In genomic region chr11:63974259-63975143, GRCh38 we compare ENCODE assay signal across 8 cellular contexts. TPM values are rescaled to one million over a fixed set of nuclear protein-coding genes. Genes with fewer than 3 reads are reported as not detected.
DNase-seq lines count a peak whose midpoint lies in the region; ATAC-seq and TF ChIP-seq lines count a peak whose summit lies in the region.

A gene with protein sequence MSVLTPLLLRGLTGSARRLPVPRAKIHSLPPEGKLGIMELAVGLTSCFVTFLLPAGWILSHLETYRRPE (plus strand): TSS chr11:63974620. CDS start chr11:63974681, 61 bp downstream.

- H3K36me3 ChIP-seq in GM06990 (ENCODE audit: control insufficient read depth, insufficient read depth, low read length) (peaks cover 12% of the 10 kb centered on the region), SK-N-SH (replicated peaks in 1 of 2; ENCODE audit: control insufficient read depth in 1 of 2, insufficient read depth in 2 of 2, low read length in 1 of 2) (peaks cover 0 to 6% of the 10 kb centered on the region in 2 experiments), gastroesophageal sphincter (peaks cover 0 to 21% of the 10 kb centered on the region in 2 donors), neutrophil (peaks cover 7% of the 10 kb centered on the region)

- H3K4me1 ChIP-seq in SK-N-SH (ENCODE audit: control insufficient read depth in 1 of 2, insufficient read depth in 2 of 2, low read depth in 1 of 2, low read length in 1 of 2) (peaks cover 11 to 15% of the 10 kb centered on the region in 2 experiments; a peak in 2 of 4 replicates), gastroesophageal sphincter (peaks cover 0 to 49% (median 23%) of the 10 kb centered on the region in 3 donors), neutrophil (ENCODE audit: control insufficient read depth in 1 of 2, insufficient read depth in 1 of 2, low read depth in 1 of 2, low read length in 1 of 2) (peaks cover 23 to 27% of the 10 kb centered on the region in 2 experiments)

- DNase-seq in GM06990 (ENCODE audit: extremely low read depth, insufficient read length) = peak; percentile 89
- DNase-seq in NCI-H1048 (lab: John Stamatoyannopoulos, UW) = peak; percentile 99
- DNase-seq in SK-N-SH = peak; percentile 94
- peak; percentile 95 for DNase-seq in activated naive CD4-positive, alpha-beta T cell treated with anti-CD3 and anti-CD28 coated beads, Interleukin-2, amount 50 U/mL, for 16 hours
- DNase-seq in substantia nigra (lab: John Stamatoyannopoulos, UW) = peak; percentile 79 to 99 (median 97)

- peaks cover 50% of the 10 kb centered on the region for H3K79me2 ChIP-seq in SK-N-SH (ENCODE audit: insufficient read depth)

- TF ChIP-seq CTCF in GM06990 (IDR thresholded peaks at IDR 0.05; ENCODE audit: insufficient read depth, low read length, poor library complexity, severe bottlenecking) (peak; percentile 11), SK-N-SH (IDR thresholded peaks at IDR 0.05) (no peak), gastroesophageal sphincter (IDR thresholded peaks at IDR 0.05) (peak in 1 of 4 experiments; percentile 45), neutrophil (IDR thresholded peaks at IDR 0.05) (no peak)

- peak; percentile 55 to 67 for TF ChIP-seq POLR2A in gastroesophageal sphincter (IDR thresholded peaks at IDR 0.05)

- H3K4me3 ChIP-seq in GM06990 (replicated peaks; ENCODE audit: low read depth, low read length) = peak within 1 kb of the TSS; percentile 99
- H3K4me3 ChIP-seq in SK-N-SH (ENCODE audit: low read depth in 2 of 2, low read length in 1 of 2) = peak within 1 kb of the TSS; percentile 72 to 88
- peak within 1 kb of the TSS; percentile 74 to 87 for H3K4me3 ChIP-seq in gastroesophageal sphincter
- H3K4me3 ChIP-seq in neutrophil (ENCODE audit: low read depth in 1 of 2, low read length in 1 of 2) = peak within 1 kb of the TSS; percentile 94 to 98

- under 1% methylated on average over 43 of the region's 67 CpGs for WGBS in SK-N-SH (ENCODE audit: low lambda C conversion rate)
- WGBS in gastroesophageal sphincter (ENCODE audit: low coverage in 1 of 2), 2 donors = 0% methylated on average over 5 to 24 of the region's 67 CpGs

- peak within 1 kb of the TSS; percentile 99 for H3K4me2 ChIP-seq in SK-N-SH

- H3K27me3 ChIP-seq in GM06990 (replicated peaks; ENCODE audit: control insufficient read depth, insufficient read depth, low read length) (no peaks in the 10 kb centered on the region), SK-N-SH (ENCODE audit: insufficient read depth) (no peaks in the 10 kb centered on the region), gastroesophageal sphincter (peaks cover 24% of the 10 kb centered on the region), neutrophil (peaks cover 5% of the 10 kb centered on the region)

- POLR2A ChIA-PET in SK-N-SH (lab: Yijun Ruan, JAX) = interaction anchor here (0.5 to 1.3 kb wide), 5 partner anchors 27 to 191 kb away, joined by 3 to 4 read pairs (median 3); no protein-coding TSS in a partner anchor

- H3F3A ChIP-seq in SK-N-SH (replicated peaks; ENCODE audit: insufficient read depth) = no peaks in the 10 kb centered on the region

- CTCF ChIA-PET in SK-N-SH (lab: Yijun Ruan, JAX) = interaction anchor here (0.7 to 1.9 kb wide), 8 partner anchors 12 to 277 kb away, joined by 3 to 6 read pairs (median 4); partner anchors contain the start of genes PLCB3 and ZFTA

- TF ChIP-seq EP300 in SK-N-SH (IDR thresholded peaks at IDR 0.05; ENCODE audit: borderline replicate concordance in 1 of 2, low read depth in 1 of 2, low read length in 1 of 2) (no peak), gastroesophageal sphincter (IDR thresholded peaks at IDR 0.05) (no peak)

- H3K27ac ChIP-seq in SK-N-SH (ENCODE audit: low read depth in 2 of 2, low read length in 1 of 2) (peak within 1 kb of the TSS; percentile 89 to 94), gastroesophageal sphincter (peak within 1 kb of the TSS; percentile 94 to 98 (median 97)), neutrophil (peak within 1 kb of the TSS; percentile 90), substantia nigra (ENCODE audit: low read depth, low read length, poor library complexity, severe bottlenecking) (peak within 1 kb of the TSS; percentile 92)

- TF ChIP-seq RAD21 in SK-N-SH (IDR thresholded peaks at IDR 0.05; ENCODE audit: low read length) = no peak

- H3K9me3 ChIP-seq in SK-N-SH = no peaks in the 10 kb centered on the region
- no peaks in the 10 kb centered on the region for H3K9me3 ChIP-seq in gastroesophageal sphincter
- H3K9me3 ChIP-seq in neutrophil = no peaks in the 10 kb centered on the region

- H2AFZ ChIP-seq in SK-N-SH (ENCODE audit: low read depth) = peak within 1 kb of the TSS; percentile 89

- no peaks in the 10 kb centered on the region for H3K9me2 ChIP-seq in SK-N-SH

- H3K9ac ChIP-seq in SK-N-SH = peak within 1 kb of the TSS; percentile 96

- ATAC-seq in HG02571 (IDR thresholded peaks at IDR 0.05; ENCODE audit: unreplicated experiment) (peak; percentile 95), gastroesophageal sphincter (peak; percentile 99)

- peaks cover 12% of the 10 kb centered on the region for H4K20me1 ChIP-seq in SK-N-SH (ENCODE audit: insufficient read depth)

TF ChIP-seq in SK-N-SH, 30 proteins besides CTCF, POLR2A, EP300 and RAD21 (continues in another document):
- TF ChIP-seq RCOR1 (IDR thresholded peaks at IDR 0.05; ENCODE audit: low read length) (no peak), MXI1 (IDR thresholded peaks at IDR 0.05; ENCODE audit: low read depth, low read length) (no peak; the same call in 1 of the 2 replicates), GATA2 (CRISPR knock-in tag; IDR thresholded peaks at IDR 0.05) (no peak), NFIC (IDR thresholded peaks at IDR 0.05; ENCODE audit: borderline replicate concordance) (no peak), SMC3 (IDR thresholded peaks at IDR 0.05; ENCODE audit: low read depth, low read length) (0 out of 2 replicates have a peak, but pooled peaks have one; percentile 20), TCF12 (IDR thresholded peaks at IDR 0.05) (no peak; the same call in 1 of the 2 replicates), TEAD4 (IDR thresholded peaks at IDR 0.05; ENCODE audit: borderline replicate concordance, insufficient read depth) (no peak), RFX5 (IDR thresholded peaks at IDR 0.05; ENCODE audit: low read length) (no peak), MEF2A (IDR thresholded peaks at IDR 0.05; ENCODE audit: borderline replicate concordance, low read depth) (no peak), GABPA (IDR thresholded peaks at IDR 0.05; ENCODE audit: low read depth) (peak; percentile 93), FOSL2 (IDR thresholded peaks at IDR 0.05; ENCODE audit: borderline replicate concordance, low read depth) (no peak), MAX (IDR thresholded peaks at IDR 0.05; ENCODE audit: low read depth) (peak; percentile 78; the same call in 1 of the 2 replicates), EZH2phosphoT487 (IDR thresholded peaks at IDR 0.05; ENCODE audit: borderline replicate concordance, low read depth) (no peak), TAF1 (IDR thresholded peaks at IDR 0.05; ENCODE audit: borderline replicate concordance, low read depth, low read length) (peak; percentile 75; the same call in 1 of the 2 replicates), PBX3 (IDR thresholded peaks at IDR 0.05) (peak; percentile 95)
- TF ChIP-seq, protein P1, sequence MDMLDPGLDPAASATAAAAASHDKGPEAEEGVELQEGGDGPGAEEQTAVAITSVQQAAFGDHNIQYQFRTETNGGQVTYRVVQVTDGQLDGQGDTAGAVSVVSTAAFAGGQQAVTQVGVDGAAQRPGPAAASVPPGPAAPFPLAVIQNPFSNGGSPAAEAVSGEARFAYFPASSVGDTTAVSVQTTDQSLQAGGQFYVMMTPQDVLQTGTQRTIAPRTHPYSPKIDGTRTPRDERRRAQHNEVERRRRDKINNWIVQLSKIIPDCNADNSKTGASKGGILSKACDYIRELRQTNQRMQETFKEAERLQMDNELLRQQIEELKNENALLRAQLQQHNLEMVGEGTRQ (IDR thresholded peaks at IDR 0.05; ENCODE audit: borderline replicate concordance, low read depth, low read length) = no peak
- TF ChIP-seq, protein P2, sequence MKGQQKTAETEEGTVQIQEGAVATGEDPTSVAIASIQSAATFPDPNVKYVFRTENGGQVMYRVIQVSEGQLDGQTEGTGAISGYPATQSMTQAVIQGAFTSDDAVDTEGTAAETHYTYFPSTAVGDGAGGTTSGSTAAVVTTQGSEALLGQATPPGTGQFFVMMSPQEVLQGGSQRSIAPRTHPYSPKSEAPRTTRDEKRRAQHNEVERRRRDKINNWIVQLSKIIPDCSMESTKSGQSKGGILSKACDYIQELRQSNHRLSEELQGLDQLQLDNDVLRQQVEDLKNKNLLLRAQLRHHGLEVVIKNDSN (IDR thresholded peaks at IDR 0.05; ENCODE audit: borderline replicate concordance, low read depth) = no peak

RNA-seq across cellular contexts. Expression of the gene that starts here (rescaled TPM):
- polyA plus RNA-seq in SK-N-SH (2012; rRNA removed) = 597 and 824 TPM in 2 replicates
- 313 and 507 TPM in 2 replicates for polyA plus RNA-seq in SK-N-SH (2012; cell fraction: cytosol; rRNA removed)
- 180 and 321 TPM in 2 replicates for polyA plus RNA-seq in SK-N-SH (2012; cell fraction: nucleus; rRNA removed)
- total RNA-seq in gastroesophageal sphincter = 100 to 1,000 TPM; 317 to 650 (median 402) TPM

Comparison
In these comparisons a context has a peak if more than half of its experiments do, and no peak if none do; other contexts are left out.
1. Peak in every context shown above with its lines: DNase-seq, ATAC-seq, H3K4me3 ChIP-seq and H3K27ac ChIP-seq.